ENCODE assay signal across 18 cellular contexts in genomic region chr9:8436791-8437190, GRCh38.
"Had no signal": no experiment of that assay in that cellular context is flagged by ENCODE, and none has a peak within 500 bp of the region (broad histone marks: within the 10 kb centered on the region; RNA-seq: fewer than 3 reads in every experiment).

No MANE protein-coding gene starts in this region.

- H3K9me3 Mint-ChIP-seq: activated B cell treated with CpG ODN at 0.5 μM for 24 hours; activated naive CD4-positive, alpha-beta T cell treated with anti-CD3 and anti-CD28 coated beads, Interleukin-2, amount 50 U/mL, for 24 hours; naive B cell had no signal

- H3K4me3 Mint-ChIP-seq: activated B cell treated with CpG ODN at 0.5 μM for 24 hours; activated naive CD4-positive, alpha-beta T cell treated with anti-CD3 and anti-CD28 coated beads, Interleukin-2, amount 50 U/mL, for 24 hours; effector memory CD8-positive, alpha-beta T cell; immature natural killer cell; naive B cell had no signal

- H3K36me3 Mint-ChIP-seq: activated naive CD4-positive, alpha-beta T cell treated with anti-CD3 and anti-CD28 coated beads, Interleukin-2, amount 50 U/mL, for 24 hours; immature natural killer cell; naive B cell had no signal

- H3K27ac Mint-ChIP-seq: activated B cell treated with CpG ODN at 0.5 μM for 24 hours; activated naive CD4-positive, alpha-beta T cell treated with anti-CD3 and anti-CD28 coated beads, Interleukin-2, amount 50 U/mL, for 24 hours; effector memory CD8-positive, alpha-beta T cell; immature natural killer cell had no signal

- DNase-seq: activated B cell treated with CpG ODN at 0.5 μM for 24 hours; activated gamma-delta T cell; central memory CD4-positive, alpha-beta T cell; effector memory CD8-positive, alpha-beta T cell; foreskin melanocyte; glutamatergic neuron; immature natural killer cell; left lung; naive B cell; ovary; psoas muscle; spleen; stimulated activated CD4-positive, alpha-beta T cell treated with anti-CD3 and anti-CD28 coated beads, Interleukin-4, amount 100 ng/mL, for 1 hour; T1000; transverse colon; uterus had no signal

- H3K4me1 Mint-ChIP-seq: activated B cell treated with CpG ODN at 0.5 μM for 24 hours; activated naive CD4-positive, alpha-beta T cell treated with anti-CD3 and anti-CD28 coated beads, Interleukin-2, amount 50 U/mL, for 24 hours; naive B cell had no signal

- ATAC-seq: effector memory CD8-positive, alpha-beta T cell; esophagus mucosa; left lung; psoas muscle had no signal

- H3K27me3 Mint-ChIP-seq: activated B cell treated with CpG ODN at 0.5 μM for 24 hours; activated naive CD4-positive, alpha-beta T cell treated with anti-CD3 and anti-CD28 coated beads, Interleukin-2, amount 50 U/mL, for 24 hours; effector memory CD8-positive, alpha-beta T cell; naive B cell had no signal
